In the genomic region with DNA sequence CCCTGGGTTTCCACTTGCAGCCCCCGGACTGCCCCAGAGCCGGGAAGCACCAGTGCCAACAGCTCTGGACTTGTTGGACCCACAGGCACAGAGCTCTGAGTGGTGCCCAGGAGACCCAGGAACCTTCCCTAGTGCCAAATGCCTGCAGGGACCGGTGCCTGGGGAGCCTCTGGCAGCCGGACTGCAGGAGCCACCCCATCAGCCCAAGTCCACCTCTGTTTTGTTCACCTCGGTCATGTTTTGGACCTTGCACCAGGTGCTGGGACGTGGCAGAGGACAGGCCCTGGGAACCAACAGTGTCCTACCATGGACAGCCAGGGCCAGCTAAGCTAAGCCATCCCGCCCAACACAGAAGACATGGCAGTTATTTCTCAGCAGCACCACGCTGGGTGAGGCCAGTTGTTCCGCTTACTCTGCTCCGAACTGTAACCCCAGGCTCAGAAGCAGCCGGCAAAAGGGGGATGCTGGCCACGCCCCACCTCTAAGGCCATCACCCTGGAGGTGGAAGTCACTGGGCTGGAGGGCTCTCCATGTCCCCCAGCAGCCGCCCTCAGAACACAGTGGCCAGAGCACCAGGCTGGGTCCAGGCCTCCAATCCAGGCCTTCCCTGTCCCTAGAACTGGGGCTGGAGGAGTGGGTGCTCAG, we compare ENCODE assay signal across 17 cellular contexts.
DNase-seq lines count a peak whose midpoint lies in the region; ATAC-seq, FAIRE-seq and TF ChIP-seq lines count a peak whose summit lies in the region.
"Had no signal": no experiment of that assay in that cellular context is flagged by ENCODE, and none has a peak within 500 bp of the region (broad histone marks: within the 10 kb centered on the region; RNA-seq: fewer than 3 reads in every experiment).

No MANE protein-coding gene starts in this region.

- POLR2A ChIA-PET in RWPE1 (lab: Yijun Ruan, JAX; ENCODE audit: low non-redundant PET): interaction anchor here (0.6 kb wide), 1 partner anchor 639 kb away, joined by 9 read pairs; no protein-coding TSS in a partner anchor
- POLR2A ChIA-PET in HepG2 (lab: Yijun Ruan, JAX): no interaction called here

- in situ Hi-C loops in HepG2 (cut with HindIII; ENCODE audit: extremely low pct_ligation_motif_present, low pct_unique_long_range_greater_than_20kb): no loop called here

- H3K9ac ChIP-seq in HepG2 (ENCODE audit: insufficient read depth, low read depth, low read length) (peak overlapping the region; percentile 35; the same call in 1 of the 2 replicates), neuronal stem cell (ENCODE audit: low read depth, low read length, poor library complexity) (no peak overlapping the region), neural progenitor cell (no peak overlapping the region)
- H3K9ac ChIP-seq: BLaER1 had no signal

- H3K4me3 ChIP-seq in HepG2 (replicated peaks in 1 of 3; ENCODE audit: insufficient read depth in 1 of 3, low read depth in 2 of 3, low read length in 3 of 3): peak overlapping the region in 1 of 3 experiments; percentile 51; a peak in 1 of 6 replicates
- no peak overlapping the region for H3K4me3 ChIP-seq in neuronal stem cell (ENCODE audit: low read length in 2 of 2)
- no peak overlapping the region for H3K4me3 ChIP-seq in neural progenitor cell
- H3K4me3 ChIP-seq: A549, BLaER1 had no signal

- H3K9me3 Mint-ChIP-seq in chondrocyte (ENCODE audit: low read depth) (no peaks in the 10 kb centered on the region), neural progenitor cell (no peaks in the 10 kb centered on the region)
- H3K9me3 Mint-ChIP-seq: CD8-positive, alpha-beta memory T cell; H9 had no signal

- H2BK15ac ChIP-seq in neuronal stem cell (ENCODE audit: low read length): no peak overlapping the region

- H3K4me1 ChIP-seq in HepG2 (ENCODE audit: insufficient read depth, low read length) (peaks cover 22% of the 10 kb centered on the region), neuronal stem cell (ENCODE audit: control insufficient read depth in 2 of 2, insufficient read depth in 1 of 2, low read depth in 1 of 2, low read length in 2 of 2) (peaks cover 0 to 3% of the 10 kb centered on the region in 2 donors), neural progenitor cell (no peaks in the 10 kb centered on the region)
- H3K4me1 ChIP-seq: BLaER1, Caco-2 had no signal

- no peak overlapping the region for H4K8ac ChIP-seq in neuronal stem cell (ENCODE audit: low read depth, low read length)

- H3K27me3 ChIP-seq in HepG2 (ENCODE audit: control insufficient read depth in 1 of 2, insufficient read depth in 2 of 2, low read length in 2 of 2) (peaks cover 11 to 55% of the 10 kb centered on the region in 2 experiments; a peak in 3 of 5 replicates), neuronal stem cell (ENCODE audit: control insufficient read depth in 3 of 3, insufficient read depth in 3 of 3, low read depth in 1 of 3, low read length in 3 of 3) (no peaks in the 10 kb centered on the region), neural progenitor cell (no peaks in the 10 kb centered on the region)
- H3K27me3 ChIP-seq: BLaER1 had no signal

- no peak overlapping the region for H3K4me3 Mint-ChIP-seq in chondrocyte (ENCODE audit: unreplicated experiment)
- H3K4me3 Mint-ChIP-seq in neural progenitor cell: no peak overlapping the region
- H3K4me3 Mint-ChIP-seq: CD8-positive, alpha-beta memory T cell; H9 had no signal

- CTCF ChIA-PET in RWPE1 (lab: Yijun Ruan, JAX): interaction anchor here (0.6 kb wide), 1 partner anchor 79 kb away, joined by 3 read pairs; no protein-coding TSS in a partner anchor
- CTCF ChIA-PET in HepG2 (lab: Yijun Ruan, JAX; ENCODE audit: low intra/inter-chr PET ratio, low total read pairs): no interaction called here

- H3K18ac ChIP-seq in neuronal stem cell (ENCODE audit: low read length): peak overlapping the region; percentile 52

- DNase-seq in RWPE1 (ENCODE audit: low spot score) (no peak), chondrocyte (ENCODE audit: low spot score) (peak; percentile 54), HepG2 (ENCODE audit: low spot score) (no peak), neuronal stem cell (ENCODE audit: low spot score) (no peak), AG08395 (ENCODE audit: low spot score) (no peak), neural progenitor cell (ENCODE audit: low spot score) (no peak)
- DNase-seq: Caco-2; CD8-positive, alpha-beta memory T cell; DND-41; GDM1; GOT3; H9 had no signal

- BruUV-seq in HepG2 (replicated peaks; lab: Mats Ljungman, UMichigan): no TSS peak

- H3K36me3 Mint-ChIP-seq in chondrocyte (ENCODE audit: low read depth) (no peaks in the 10 kb centered on the region), neural progenitor cell (peaks cover 2% of the 10 kb centered on the region)

- no peaks in the 10 kb centered on the region for H3K9me3 ChIP-seq in HepG2 (ENCODE audit: low read length)
- no peaks in the 10 kb centered on the region for H3K9me3 ChIP-seq in neuronal stem cell (replicated peaks in 1 of 2; ENCODE audit: control insufficient read depth in 2 of 2, insufficient read depth in 1 of 2, low read depth in 1 of 2, low read length in 2 of 2)
- H3K9me3 ChIP-seq in neural progenitor cell (ENCODE audit: low read depth): no peaks in the 10 kb centered on the region
- H3K9me3 ChIP-seq: A549, BLaER1, Caco-2 had no signal

- H2BK120ac ChIP-seq in neuronal stem cell (ENCODE audit: low read depth, low read length): no peak overlapping the region

- H2AFZ ChIP-seq in HepG2 (ENCODE audit: low read length): no peak overlapping the region
- H2AFZ ChIP-seq in neuronal stem cell (ENCODE audit: low read length): no peak overlapping the region
- H2AFZ ChIP-seq in neural progenitor cell (replicated peaks): no peak overlapping the region

- no peak for FAIRE-seq in HepG2 (lab: Jason Lieb, UNC)
- FAIRE-seq: A549, GM19239 had no signal

- no peak overlapping the region for H3K23ac ChIP-seq in neuronal stem cell (ENCODE audit: low read depth, low read length, poor library complexity)

- peak overlapping the region; percentile 66 for H3K14ac ChIP-seq in neuronal stem cell (ENCODE audit: low read length)

- H3K27ac Mint-ChIP-seq in chondrocyte (ENCODE audit: unreplicated experiment) (no peak overlapping the region), neural progenitor cell (no peak overlapping the region)
- H3K27ac Mint-ChIP-seq: CD8-positive, alpha-beta memory T cell; H9 had no signal

- ATAC-seq in HepG2 (peak; percentile 42), HG02852 (IDR thresholded peaks at IDR 0.05; ENCODE audit: unreplicated experiment) (no peak), HG02610 (IDR thresholded peaks at IDR 0.05; ENCODE audit: unreplicated experiment) (no peak)
- ATAC-seq: A549 had no signal

- 50% methylated on average over 2 of the region's 13 CpGs for WGBS in HepG2 (ENCODE audit: low lambda C conversion rate)
- no CpG with 5 or more reads among the region's 13 CpGs for WGBS in neuronal stem cell (ENCODE audit: extremely low coverage in 2 of 2, insufficient read length in 2 of 2, insufficient replicate concordance in 1 of 2), 2 donors

- H3K4me2 ChIP-seq in HepG2 (ENCODE audit: low read depth, low read length) (peak overlapping the region; percentile 61), neuronal stem cell (ENCODE audit: insufficient read depth, low read length, poor library complexity, severe bottlenecking) (no peak overlapping the region), neural progenitor cell (no peak overlapping the region)
- H3K4me2 ChIP-seq: A549, BLaER1 had no signal

- TF ChIP-seq EP300 in HepG2 (IDR thresholded peaks at IDR 0.05; ENCODE audit: low read depth in 2 of 2, low read length in 2 of 2) (no peak), HepG2 (CRISPR knock-in tag; IDR thresholded peaks at IDR 0.05; ENCODE audit: borderline replicate concordance) (no peak)

- H3F3A ChIP-seq in neural progenitor cell (ENCODE audit: low read depth): no peaks in the 10 kb centered on the region

- TF ChIP-seq CTCF in RWPE1 (conservative IDR thresholded peaks at IDR 0.05; ENCODE audit: low read depth): no peak
- TF ChIP-seq CTCF in chondrocyte (IDR thresholded peaks at IDR 0.05): no peak
- TF ChIP-seq CTCF in HepG2 (CRISPR knock-in tag; IDR thresholded peaks at IDR 0.05): no peak
- TF ChIP-seq CTCF in neural progenitor cell (IDR thresholded peaks at IDR 0.05): no peak

- H3K79me2 ChIP-seq in HepG2 (ENCODE audit: insufficient read depth, low read length): no peaks in the 10 kb centered on the region
- H3K79me2 ChIP-seq in neural progenitor cell (ENCODE audit: low read depth): no peaks in the 10 kb centered on the region

- H3K4me1 Mint-ChIP-seq in chondrocyte (ENCODE audit: low read depth) (no peaks in the 10 kb centered on the region), neural progenitor cell (no peaks in the 10 kb centered on the region)
- H3K4me1 Mint-ChIP-seq: CD8-positive, alpha-beta memory T cell; H9 had no signal

- intact Hi-C loops in HepG2 (cut with micrococcal nuclease; ENCODE audit: unreplicated experiment): no loop called here

- H2BK5ac ChIP-seq in neuronal stem cell (ENCODE audit: low read length): no peak overlapping the region

- TF ChIP-seq POLR2A in HepG2 (IDR thresholded peaks at IDR 0.05; ENCODE audit: insufficient read depth in 1 of 2, low read depth in 2 of 2, low read length in 2 of 2): no peak

- no peak for TF ChIP-seq RAD21 in HepG2 (CRISPR knock-in tag; IDR thresholded peaks at IDR 0.05)

- peak overlapping the region; percentile 63 for H2AK5ac ChIP-seq in neuronal stem cell (ENCODE audit: low read depth, low read length)

- H4K20me1 ChIP-seq in HepG2 (ENCODE audit: insufficient read depth, low read length) (no peaks in the 10 kb centered on the region), neural progenitor cell (ENCODE audit: low read depth) (no peaks in the 10 kb centered on the region)
- H4K20me1 ChIP-seq: BLaER1 had no signal

- H3K36me3 ChIP-seq in HepG2 (replicated peaks in 1 of 2; ENCODE audit: control insufficient read depth in 1 of 2, insufficient read depth in 2 of 2, low read length in 2 of 2): no peaks in the 10 kb centered on the region
- H3K36me3 ChIP-seq in neuronal stem cell (replicated peaks in 1 of 2; ENCODE audit: control insufficient read depth in 2 of 2, insufficient read depth in 2 of 2, low read length in 2 of 2): no peaks in the 10 kb centered on the region
- no peaks in the 10 kb centered on the region for H3K36me3 ChIP-seq in neural progenitor cell
- H3K36me3 ChIP-seq: BLaER1 had no signal

- H3K4ac ChIP-seq in neuronal stem cell (ENCODE audit: low read length): no peak overlapping the region

- no peak overlapping the region for H2BK12ac ChIP-seq in neuronal stem cell (ENCODE audit: low read length)

- peak overlapping the region; percentile 45; the same call in 1 of the 2 replicates for H3K27ac ChIP-seq in RWPE1
- H3K27ac ChIP-seq in HepG2 (ENCODE audit: extremely low read length, insufficient read depth, low read length): no peak overlapping the region
- no peak overlapping the region for H3K27ac ChIP-seq in neuronal stem cell (replicated peaks; ENCODE audit: low read length)
- H3K27ac ChIP-seq in neural progenitor cell: no peak overlapping the region
- H3K27ac ChIP-seq: A549, BLaER1 had no signal

- peaks cover 1% of the 10 kb centered on the region for H3K79me1 ChIP-seq in neuronal stem cell (ENCODE audit: low read depth, low read length)

- H4K91ac ChIP-seq in neuronal stem cell (ENCODE audit: low read depth, low read length, poor library complexity): no peak overlapping the region

- H3K27me3 Mint-ChIP-seq in chondrocyte (ENCODE audit: low read depth) (no peaks in the 10 kb centered on the region), neural progenitor cell (ENCODE audit: insufficient read depth, low read depth) (peaks cover 6% of the 10 kb centered on the region)

TF ChIP-seq in HepG2, 621 proteins besides CTCF, POLR2A, EP300 and RAD21 (continues in another document):
- TF ChIP-seq SALL1 (CRISPR knock-in tag; IDR thresholded peaks at IDR 0.05): peak; percentile 27; the same call in 1 of the 2 replicates
